In the genomic region with DNA sequence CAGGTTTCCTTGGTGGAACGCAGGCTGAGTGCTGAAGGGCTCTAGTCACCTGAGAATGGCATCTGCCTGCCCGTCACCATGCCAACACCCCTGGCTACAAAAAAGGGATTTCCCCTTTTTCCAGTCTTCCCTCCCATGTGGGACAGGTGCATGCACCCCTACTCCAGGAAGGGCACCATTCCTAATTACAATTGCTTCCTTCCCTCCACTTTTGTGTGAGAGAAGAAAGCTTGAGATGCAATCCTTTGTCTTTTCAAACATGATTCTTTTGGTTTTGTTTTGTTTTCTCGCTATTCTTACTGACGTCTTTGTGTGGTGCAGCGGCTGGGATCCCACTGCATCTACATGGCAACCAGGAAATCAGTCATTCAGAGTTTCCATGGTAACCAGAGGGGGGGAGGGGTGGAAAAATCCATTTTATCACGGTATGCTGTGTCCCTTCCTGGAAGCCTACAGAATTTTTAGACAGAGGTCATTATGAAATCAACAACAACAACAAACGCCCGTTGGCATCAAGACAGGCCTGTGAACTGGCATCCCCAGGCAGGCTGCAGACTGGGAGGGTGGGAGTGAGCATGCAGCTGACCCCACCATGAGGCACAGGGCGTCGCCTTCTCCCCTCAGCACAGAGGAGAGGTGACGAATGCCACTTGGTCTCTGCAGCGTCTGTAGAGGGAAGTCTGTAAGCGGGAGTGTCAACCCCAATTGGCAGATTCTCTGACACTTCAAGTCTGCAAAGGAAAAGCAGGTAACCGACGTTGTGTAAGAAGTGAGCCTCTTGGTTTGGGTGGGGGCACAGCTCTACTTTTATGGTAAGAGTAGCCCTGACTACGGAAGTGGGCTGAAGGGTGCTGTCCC, we compare ENCODE assay signal across 8 cellular contexts. TPM values are rescaled to one million over a fixed set of nuclear protein-coding genes. Genes with fewer than 3 reads are reported as not detected.
A peak's percentile ranks its signal among the peaks of the same experiment; 100 is the strongest.
DNase-seq lines count a peak whose midpoint lies in the region; ATAC-seq lines count a peak whose summit lies in the region.

No MANE protein-coding gene starts in this region.

- peak overlapping the region; percentile 9 for H3K4me2 ChIP-seq in mesendoderm (ENCODE audit: low read length)

- peak overlapping the region; percentile 52 for H3K56ac ChIP-seq in mesendoderm (ENCODE audit: low read length)

- no peaks in the 10 kb centered on the region for H3K79me2 ChIP-seq in mesendoderm (ENCODE audit: control insufficient read depth, insufficient read depth, low read length)

- no peak overlapping the region for H2BK15ac ChIP-seq in mesendoderm (replicated peaks; ENCODE audit: low read depth)

- WGBS in mesendoderm (ENCODE audit: extremely low coverage, insufficient coverage, low lambda C conversion rate): no CpG with 5 or more reads among the region's 16 CpGs

- H3K4ac ChIP-seq in mesendoderm (ENCODE audit: low read depth, low read length): no peak overlapping the region

- ATAC-seq in GM18499 (IDR thresholded peaks at IDR 0.05; ENCODE audit: insufficient read depth, unreplicated experiment): peak; percentile 64
- ATAC-seq in HG02798 (IDR thresholded peaks at IDR 0.05; ENCODE audit: poor library complexity, unreplicated experiment): peak; percentile 75

- no peak overlapping the region for H2BK120ac ChIP-seq in mesendoderm (ENCODE audit: low read depth, low read length)

- no peak overlapping the region for H3K9ac ChIP-seq in mesendoderm (ENCODE audit: low read length)

- H4K8ac ChIP-seq in mesendoderm (ENCODE audit: low read depth, low read length): no peak overlapping the region

- H4K5ac ChIP-seq in mesendoderm (ENCODE audit: low read length): no peak overlapping the region

- DNase-seq in NCI-H187 treated with DMSO at 0.1 percent for 48 hours (lab: John Stamatoyannopoulos, UW) (peak; percentile 56), dermis microvascular lymphatic vessel endothelial cell (ENCODE audit: low read depth in 2 of 2) (peak; percentile 80 to 84), mesendoderm (peak; percentile 89), LoVo (ENCODE audit: low spot score) (no peak)
- peak; percentile 62 to 86 for DNase-seq in activated CD4-positive, alpha-beta T cell treated with anti-CD3 and anti-CD28 coated beads, Interleukin-2, amount 50 U/mL, for 24 hours (ENCODE audit: low read depth in 1 of 2, low spot score in 1 of 2)
- DNase-seq in stimulated activated CD8-positive, alpha-beta memory T cell treated with anti-CD3 and anti-CD28 coated beads, Interleukin-15, amount 100 ng/mL, for 24 hours (ENCODE audit: low read depth): peak; percentile 47

- no peaks in the 10 kb centered on the region for H3K79me1 ChIP-seq in mesendoderm (ENCODE audit: low read length)

- H3K18ac ChIP-seq in mesendoderm (ENCODE audit: low read length): no peak overlapping the region

- no peak overlapping the region for H3K27ac ChIP-seq in mesendoderm (ENCODE audit: low read depth, low read length)

- no peak overlapping the region for H3K23ac ChIP-seq in mesendoderm (ENCODE audit: low read length)

- H3K36me3 ChIP-seq in mesendoderm (ENCODE audit: control insufficient read depth, insufficient read depth, low read length): no peaks in the 10 kb centered on the region

- H3K4me1 ChIP-seq in mesendoderm (ENCODE audit: control insufficient read depth, low read depth, low read length): no peaks in the 10 kb centered on the region

- no peaks in the 10 kb centered on the region for H3K27me3 ChIP-seq in mesendoderm (ENCODE audit: insufficient read depth, low read length, poor library complexity)

- H2AK5ac ChIP-seq in mesendoderm (ENCODE audit: low read length): no peak overlapping the region

- H2BK5ac ChIP-seq in mesendoderm (ENCODE audit: low read length): no peak overlapping the region

- no peak overlapping the region for H3K4me3 ChIP-seq in mesendoderm (ENCODE audit: low read length)

RNA-seq across cellular contexts. Expression of a gene that starts 13.6 kb away (rescaled TPM):
- 4.6 and 9.4 TPM in 2 replicates for total RNA-seq in dermis microvascular lymphatic vessel endothelial cell
- polyA plus RNA-seq in mesendoderm (2013, experiment 1 of 2): 10.6 TPM
- 10.4 TPM for polyA plus RNA-seq in mesendoderm (2013, experiment 2 of 2)
